26 cellular contexts compared by ENCODE assay signal in genomic region chr19:32219392-32219791, GRCh38.
DNase-seq lines count a peak whose midpoint lies in the region; FAIRE-seq and TF ChIP-seq lines count a peak whose summit lies in the region.
"Had no signal": no experiment of that assay in that cellular context is flagged by ENCODE, and none has a peak within 500 bp of the region (broad histone marks: within the 10 kb centered on the region; RNA-seq: fewer than 3 reads in every experiment).

No MANE protein-coding gene starts in this region.

- H3K9me3 ChIP-seq in right atrium auricular region (peaks cover 0 to 6% of the 10 kb centered on the region in 2 donors), small intestine (ENCODE audit: control insufficient read depth, low read depth) (no peaks in the 10 kb centered on the region)
- H3K9me3 ChIP-seq: BE2C, BLaER1 had no signal

- H3K36me3 Mint-ChIP-seq in type B pancreatic cell, result no peaks in the 10 kb centered on the region
- H3K36me3 Mint-ChIP-seq: CD14-positive monocyte; CD4-positive, alpha-beta memory T cell; CD4-positive, CD25-positive, alpha-beta regulatory T cell; CD8-positive, alpha-beta memory T cell had no signal

- H3K27ac Mint-ChIP-seq in type B pancreatic cell, result no peak overlapping the region
- H3K27ac Mint-ChIP-seq: CD4-positive, alpha-beta memory T cell; CD4-positive, CD25-positive, alpha-beta regulatory T cell; CD8-positive, alpha-beta memory T cell had no signal

- no peaks in the 10 kb centered on the region for H3K27me3 ChIP-seq in right atrium auricular region
- peaks cover 0 to 9% of the 10 kb centered on the region in 2 donors for H3K27me3 ChIP-seq in small intestine (ENCODE audit: control insufficient read depth in 2 of 2, insufficient read depth in 2 of 2, low read length in 2 of 2)
- H3K27me3 ChIP-seq: BLaER1 had no signal

- H3K27ac ChIP-seq in right atrium auricular region (no peak overlapping the region), small intestine (ENCODE audit: low read depth in 1 of 2, low read length in 1 of 2) (no peak overlapping the region)
- H3K27ac ChIP-seq: BLaER1 had no signal

- H3K4me1 Mint-ChIP-seq in type B pancreatic cell (ENCODE audit: unreplicated experiment), result peaks cover 4% of the 10 kb centered on the region

- H3K27me3 Mint-ChIP-seq in type B pancreatic cell, result peaks cover 28% of the 10 kb centered on the region

- no peaks in the 10 kb centered on the region for H3K4me1 ChIP-seq in right atrium auricular region
- no peaks in the 10 kb centered on the region for H3K4me1 ChIP-seq in small intestine (ENCODE audit: control insufficient read depth in 2 of 2, insufficient read depth in 1 of 2, low read depth in 1 of 2, low read length in 1 of 2)
- H3K4me1 ChIP-seq: BE2C had no signal

- no peak for TF ChIP-seq CTCF in right atrium auricular region (IDR thresholded peaks at IDR 0.05)
- no peak for TF ChIP-seq CTCF in type B pancreatic cell (conservative IDR thresholded peaks at IDR 0.05)

- no peak overlapping the region for H3K4me3 Mint-ChIP-seq in type B pancreatic cell
- H3K4me3 Mint-ChIP-seq: CD14-positive monocyte; CD4-positive, alpha-beta memory T cell; CD4-positive, CD25-positive, alpha-beta regulatory T cell; CD8-positive, alpha-beta memory T cell had no signal

- no peak for FAIRE-seq in small intestine (lab: Jason Lieb, UNC)
- FAIRE-seq: A204.1, D721Med, GM12878, GM12892, GM18507 had no signal

- WGBS in small intestine, 3 donors, result 81 to 87% (median 83%) methylated on average over 3 of the region's 3 CpGs

- DNase-seq in cardiac septum (ENCODE audit: low spot score), result peak; percentile 17
- no peak for DNase-seq in right atrium auricular region (ENCODE audit: low spot score)
- DNase-seq in type B pancreatic cell (ENCODE audit: extremely low spot score, unreplicated experiment), result peak; percentile 27
- DNase-seq in ureter (ENCODE audit: low spot score), result peak; percentile 32
- DNase-seq in DMS53 (lab: John Stamatoyannopoulos, UW), result no peak
- DNase-seq in small intestine, result no peak
- DNase-seq: 8988T; ACHN; BE2C; C1 segment of cervical spinal cord; Calu3; CD4-positive, alpha-beta memory T cell; CD4-positive, CD25-positive, alpha-beta regulatory T cell; CD8-positive, alpha-beta memory T cell; COR-L47; DMS79; DND-41; EL; GDM1 had no signal

- H3K36me3 ChIP-seq in right atrium auricular region (no peaks in the 10 kb centered on the region), small intestine (ENCODE audit: control insufficient read depth in 2 of 2, insufficient read depth in 2 of 2, low read length in 2 of 2) (no peaks in the 10 kb centered on the region)
- H3K36me3 ChIP-seq: BE2C, BLaER1 had no signal

- H3K4me3 ChIP-seq in right atrium auricular region, result no peak overlapping the region
- no peak overlapping the region for H3K4me3 ChIP-seq in small intestine (ENCODE audit: low read depth in 1 of 2, low read length in 2 of 2)
- H3K4me3 ChIP-seq: BLaER1, GM12878 had no signal

- no peaks in the 10 kb centered on the region for H3K9me3 Mint-ChIP-seq in type B pancreatic cell
- H3K9me3 Mint-ChIP-seq: CD4-positive, CD25-positive, alpha-beta regulatory T cell; CD8-positive, alpha-beta memory T cell had no signal

- intact Hi-C loops in cardiac septum (cut with DNase I), result no loop called here

Comparison
In these comparisons a context has a peak if more than half of its experiments do, and no peak if none do; other contexts are left out.
1. DNase-seq: peak in cardiac septum (single experiment), type B pancreatic cell (single experiment) and ureter (single experiment); none in right atrium auricular region (single experiment), DMS53 (single experiment) and small intestine (single experiment).